ENCODE assay signal across 24 cellular contexts in genomic region chr16:50674831-50675230, GRCh38. TPM values are rescaled to one million over a fixed set of nuclear protein-coding genes. Genes with fewer than 3 reads are reported as not detected.
"Had no signal": no experiment of that assay in that cellular context is flagged by ENCODE, and none has a peak within 500 bp of the region (broad histone marks: within the 10 kb centered on the region; RNA-seq: fewer than 3 reads in every experiment).

No MANE protein-coding gene starts in this region.

- H3K27ac ChIP-seq: adrenal gland, esophagus muscularis mucosa, right atrium auricular region, skin epidermis, transverse colon had no signal

- H3K9me3 ChIP-seq: adrenal gland had no signal

- H3K4me1 ChIP-seq: adrenal gland, esophagus muscularis mucosa, right atrium auricular region, transverse colon had no signal

- H3K36me3 ChIP-seq: adrenal gland, right atrium auricular region had no signal

- H3K27me3 Mint-ChIP-seq: activated B cell treated with CpG ODN at 0.5 μM for 24 hours; activated CD4-positive, alpha-beta T cell treated with anti-CD3 and anti-CD28 coated beads, Interleukin-2, amount 10 ng/mL, durations not matched to agents 24 days and 14 days; natural killer cell treated with Interleukin-12 subunit alpha and Interleukin-12 subunit beta and Interleukin-15 and Interleukin-18, amount 100 ng/mL, for 72 hours; T-helper 17 cell had no signal

- H3K4me3 Mint-ChIP-seq: activated B cell treated with CpG ODN at 0.5 μM for 24 hours; activated CD4-positive, alpha-beta T cell treated with anti-CD3 and anti-CD28 coated beads, Interleukin-2, amount 10 ng/mL, durations not matched to agents 24 days and 14 days; activated CD8-positive, alpha-beta T cell treated with anti-CD3 and anti-CD28 coated beads, Interleukin-2, amount 10 ng/mL, durations not matched to agents 7 days and 5 days; activated T-cell treated with anti-CD3 and anti-CD28 coated beads, Interleukin-2, amount 50 U/mL, for 72 hours; natural killer cell treated with Interleukin-12 subunit alpha and Interleukin-12 subunit beta and Interleukin-15 and Interleukin-18, amount 100 ng/mL, for 72 hours had no signal

- DNase-seq: activated B cell treated with CpG ODN at 0.5 μM for 24 hours; activated CD4-positive, alpha-beta T cell treated with anti-CD3 and anti-CD28 coated beads, Interleukin-2, amount 10 ng/mL, durations not matched to agents 24 days and 14 days; activated CD8-positive, alpha-beta memory T cell treated with anti-CD3 and anti-CD28 coated beads, Interleukin-2, amount 50 U/mL, for 4 hours; activated CD8-positive, alpha-beta T cell treated with anti-CD3 and anti-CD28 coated beads, Interleukin-2, amount 10 ng/mL, durations not matched to agents 7 days and 5 days; activated naive CD4-positive, alpha-beta T cell; activated T-cell treated with anti-CD3 and anti-CD28 coated beads, Interleukin-2, amount 50 U/mL, for 72 hours; adrenal gland; hypothalamus; left ventricle myocardium superior; mesendoderm; nucleus accumbens; stimulated activated CD4-positive, alpha-beta T cell treated with anti-CD3 and anti-CD28 coated beads, Interleukin-4, amount 100 ng/mL, for 4 hours; stimulated activated CD8-positive, alpha-beta memory T cell treated with anti-CD3 and anti-CD28 coated beads, Interleukin-4, amount 100 ng/mL, for 48 hours; stimulated activated naive CD8-positive, alpha-beta T cell treated with anti-CD3 and anti-CD28 coated beads, Interleukin-15, Interleukin-2, amounts not matched to agents 100 U/mL and 50 U/mL, for 24 hours; T-helper 17 cell; transverse colon had no signal

- H3K27me3 ChIP-seq: transverse colon had no signal

- H3K4me3 ChIP-seq: adrenal gland, esophagus muscularis mucosa, right atrium auricular region, skin epidermis, transverse colon had no signal

- ATAC-seq: activated CD8-positive, alpha-beta T cell treated with anti-CD3 and anti-CD28 coated beads, Interleukin-2, amount 10 ng/mL, durations not matched to agents 7 days and 5 days; left ventricle myocardium superior; natural killer cell treated with Interleukin-12 subunit alpha and Interleukin-12 subunit beta and Interleukin-15 and Interleukin-18, amount 100 ng/mL, for 72 hours; stimulated activated naive CD8-positive, alpha-beta T cell treated with anti-CD3 and anti-CD28 coated beads, Interleukin-15, Interleukin-2, amounts not matched to agents 100 U/mL and 50 U/mL, for 24 hours; T-helper 17 cell had no signal

- H3K27ac Mint-ChIP-seq: activated B cell treated with CpG ODN at 0.5 μM for 24 hours; activated CD4-positive, alpha-beta T cell treated with anti-CD3 and anti-CD28 coated beads, Interleukin-2, amount 10 ng/mL, durations not matched to agents 24 days and 14 days; activated CD8-positive, alpha-beta T cell treated with anti-CD3 and anti-CD28 coated beads, Interleukin-2, amount 10 ng/mL, durations not matched to agents 7 days and 5 days; activated T-cell treated with anti-CD3 and anti-CD28 coated beads, Interleukin-2, amount 50 U/mL, for 72 hours; natural killer cell treated with Interleukin-12 subunit alpha and Interleukin-12 subunit beta and Interleukin-15 and Interleukin-18, amount 100 ng/mL, for 72 hours; progenitor cell of endocrine pancreas; T-helper 17 cell had no signal

RNA-seq across cellular contexts. Expression of gene SNX20, which starts 6.3 kb away (rescaled TPM):
- total RNA-seq: fibroblast of villous mesenchyme, glomerular endothelial cell, kidney epithelial cell, progenitor cell of endocrine pancreas had no signal

RNA-seq across cellular contexts. Expression of gene NOD2, which starts 18.6 kb away (rescaled TPM):
- total RNA-seq: fibroblast of villous mesenchyme, progenitor cell of endocrine pancreas had no signal
